Comparison of ENCODE assay signal across 31 cellular contexts in the genomic region with DNA sequence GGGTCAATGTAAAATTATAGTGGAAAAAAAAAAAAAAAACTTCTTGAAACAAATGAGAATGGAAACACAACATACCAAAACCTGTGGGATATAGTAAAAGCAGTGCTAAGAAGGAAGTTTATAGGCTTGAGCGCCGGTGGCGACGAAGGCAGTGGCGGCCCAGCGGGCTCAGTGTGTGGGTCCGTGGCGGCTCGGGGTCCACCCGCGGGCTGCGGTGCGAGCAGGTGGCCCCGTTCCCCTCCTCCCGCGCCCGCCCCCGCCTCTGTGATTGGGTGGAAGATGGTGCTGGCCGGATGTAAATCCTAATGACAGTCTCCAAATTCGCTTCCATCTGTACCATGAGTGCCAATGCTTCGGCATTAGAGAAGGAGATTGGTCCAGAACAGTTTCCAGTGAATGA. TPM values are rescaled to one million over a fixed set of nuclear protein-coding genes. Genes with fewer than 3 reads are reported as not detected.
DNase-seq lines count a peak whose midpoint lies in the region; TF ChIP-seq lines count a peak whose summit lies in the region.
"Had no signal": no experiment of that assay in that cellular context is flagged by ENCODE, and none has a peak within 500 bp of the region (broad histone marks: within the 10 kb centered on the region; RNA-seq: fewer than 3 reads in every experiment).

No MANE protein-coding gene starts in this region.

- no peaks in the 10 kb centered on the region for H3K36me3 ChIP-seq in H7 (replicated peaks; ENCODE audit: control insufficient read depth, insufficient read depth, low read length)
- H3K36me3 ChIP-seq: BLaER1; BLaER1 treated with 17β-estradiol and CSF1 and Interleukin-3, amounts not matched to agents 10 nM and 100 nM had no signal

- DNase-seq in Daoy (ENCODE audit: low read depth): peak; percentile 10
- DNase-seq in H7: peak; percentile 20
- no peak for DNase-seq in AG20443 (ENCODE audit: low spot score)
- DNase-seq in foreskin fibroblast: no peak
- DNase-seq: 8988T; ACHN; AML-193; BE2C; C1 segment of cervical spinal cord; Caco-2; Calu3; CD4-positive, alpha-beta memory T cell; CD4-positive, alpha-beta T cell; CD4-positive, CD25-positive, alpha-beta regulatory T cell; CD8-positive, alpha-beta memory T cell; CD8-positive, alpha-beta T cell; COR-L47; DMS 273 treated with DMSO at 0.1 percent for 48 hours; DMS153; DMS53; DMS79; DMS79 treated with DMSO at 0.1 percent for 48 hours; DND-41; EL had no signal

- H3K27me3 ChIP-seq in H7 (ENCODE audit: control insufficient read depth, insufficient read depth, low read length): no peaks in the 10 kb centered on the region
- H3K27me3 ChIP-seq: BE2C; BLaER1; BLaER1 treated with 17β-estradiol and CSF1 and Interleukin-3, amounts not matched to agents 10 nM and 100 nM had no signal

- TF ChIP-seq CTCF in foreskin fibroblast (IDR thresholded peaks at IDR 0.05; ENCODE audit: low read depth, low read length): no peak

- H3K4me3 ChIP-seq in H7 (ENCODE audit: insufficient read depth, low read depth, low read length) (no peak overlapping the region), foreskin fibroblast (ENCODE audit: low read depth in 1 of 2, low read length in 2 of 2) (no peak overlapping the region)
- H3K4me3 ChIP-seq: A549; BLaER1; BLaER1 treated with 17β-estradiol and CSF1 and Interleukin-3, amounts not matched to agents 10 nM and 100 nM had no signal

RNA-seq across cellular contexts. Expression of gene TLX3, which starts 57.5 kb away (rescaled TPM):
- 20.1 and 21.9 TPM in 2 replicates for total RNA-seq in Daoy (2014; rRNA removed; shearing (Covaris generic))
- not detected in 2 replicates for total RNA-seq in H7 (2014; rRNA removed; shearing (Covaris generic))
- total RNA-seq: A172; A673; B cell; Caco-2; CD4-positive, alpha-beta memory T cell; CD4-positive, alpha-beta T cell; CD4-positive, CD25-positive, alpha-beta regulatory T cell; CD8-positive, alpha-beta memory T cell; CD8-positive, alpha-beta T cell; G401 had no signal

Comparison
In these comparisons a context has a peak if more than half of its experiments do, and no peak if none do; other contexts are left out.
1. DNase-seq: peak in Daoy (single experiment) and H7 (single experiment); none in AG20443 (single experiment) and foreskin fibroblast (0 of 2).
2. RNA of gene TLX3, which starts 57.5 kb away (total RNA-seq): 20.1 to 21.9 TPM in Daoy; not detected in H7; every median in the first group is over 10 times any median in the second.